ENCODE assay signal across 8 cellular contexts in the genomic region with DNA sequence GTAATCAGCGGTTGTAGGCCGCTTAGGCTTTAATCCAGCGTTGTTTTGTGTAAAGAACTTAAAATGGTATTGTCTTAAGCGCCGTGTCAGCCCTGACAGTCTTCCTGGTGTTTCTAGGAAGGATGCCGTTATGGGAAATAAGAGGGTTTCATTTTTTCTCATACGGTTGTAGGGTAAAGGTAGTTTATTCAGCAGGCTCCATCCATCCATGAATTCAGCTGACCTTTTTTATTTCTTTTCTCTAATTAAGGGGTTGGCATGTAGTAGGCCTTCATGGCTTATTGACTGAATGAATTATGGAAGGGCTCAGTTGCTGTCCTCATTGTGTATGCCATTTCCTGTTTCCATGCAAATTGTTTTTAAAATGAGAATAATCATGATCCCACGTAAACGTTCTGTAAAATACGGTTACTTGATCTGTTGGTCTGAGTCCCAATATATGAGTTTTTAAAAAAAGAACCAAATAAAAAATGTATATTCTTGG. TPM values are rescaled to one million over a fixed set of nuclear protein-coding genes. Genes with fewer than 3 reads are reported as not detected.
DNase-seq lines count a peak whose midpoint lies in the region; ATAC-seq, FAIRE-seq and TF ChIP-seq lines count a peak whose summit lies in the region.

No MANE protein-coding gene starts in this region.

- H3K36me3 ChIP-seq in bronchial epithelial cell (ENCODE audit: control insufficient read depth, insufficient read depth, low read length) (peaks cover 3% of the 10 kb centered on the region), aorta (ENCODE audit: control insufficient read depth in 1 of 2, insufficient read depth in 2 of 2, low read length in 1 of 2) (no peaks in the 10 kb centered on the region)

- H3K9me3 ChIP-seq in aorta (ENCODE audit: control insufficient read depth, low read length) = no peaks in the 10 kb centered on the region

- intact Hi-C loops in aorta (cut with DNase I) = loop anchor here (2.0 to 10.0 kb wide), 4 partner anchors 51 to 247 kb away; partner anchors contain the start of gene FRYL (in 1 of the 2)

- H3K27me3 Mint-ChIP-seq in memory B cell = no peaks in the 10 kb centered on the region

- peaks cover 16% of the 10 kb centered on the region for H3K36me3 Mint-ChIP-seq in memory B cell

- H3K4me3 Mint-ChIP-seq in memory B cell = peak overlapping the region; percentile 100

- H3K27me3 ChIP-seq in bronchial epithelial cell (ENCODE audit: control insufficient read depth, insufficient read depth, low read length) (no peaks in the 10 kb centered on the region), aorta (ENCODE audit: control insufficient read depth in 1 of 2, insufficient read depth in 2 of 2, low read length in 1 of 2) (no peaks in the 10 kb centered on the region)

- TF ChIP-seq POLR2A in NB4 (IDR thresholded peaks at IDR 0.05; ENCODE audit: extremely low read depth, insufficient read length) = no peak

- no peak for FAIRE-seq in bronchial epithelial cell (lab: Jason Lieb, UNC)

- WGBS in aorta, 2 donors = 0 to 1% methylated on average over 10 of the region's 10 CpGs

- H3K27ac Mint-ChIP-seq in memory B cell = peak overlapping the region; percentile 100

- no peaks in the 10 kb centered on the region for H3K9me3 Mint-ChIP-seq in memory B cell

- peak overlapping the region; percentile 9 to 80 for H3K27ac ChIP-seq in aorta (ENCODE audit: low read depth in 1 of 2, low read length in 2 of 2)

- ATAC-seq in memory B cell (ENCODE audit: low read depth) = no peak
- ATAC-seq in aorta (ENCODE audit: low FRiP score) = no peak

- peak; percentile 28 for DNase-seq in NCI-H1105 treated with DMSO at 0.1 percent for 48 hours (lab: John Stamatoyannopoulos, UW)
- no peak for DNase-seq in NCI-H1105 (lab: John Stamatoyannopoulos, UW)
- peak; percentile 48 for DNase-seq in NB4 (ENCODE audit: low read depth)
- peak; percentile 25 for DNase-seq in bronchial epithelial cell (ENCODE audit: low read depth)
- no peak for DNase-seq in memory B cell (ENCODE audit: low spot score in 2 of 2)
- DNase-seq in aorta = no peak
- no peak for DNase-seq in epidermal melanocyte (ENCODE audit: insufficient read length, low spot score)
- no peak for DNase-seq in NCI-H345 (lab: John Stamatoyannopoulos, UW)

- H3K4me1 Mint-ChIP-seq in memory B cell = peaks cover 12% of the 10 kb centered on the region

- TF ChIP-seq CTCF in NB4 (IDR thresholded peaks at IDR 0.05; ENCODE audit: low read depth, low read length) = no peak
- TF ChIP-seq CTCF in bronchial epithelial cell (IDR thresholded peaks at IDR 0.05; ENCODE audit: insufficient read depth, low read length, severe bottlenecking) = no peak

- H3K4me1 ChIP-seq in aorta (ENCODE audit: control insufficient read depth in 1 of 2, insufficient read depth in 2 of 2, low read length in 2 of 2) = peaks cover 0 to 6% of the 10 kb centered on the region in 2 donors

- H3K4me3 ChIP-seq in NB4 (ENCODE audit: low read depth, low read length) (peak overlapping the region; percentile 82), bronchial epithelial cell (ENCODE audit: low read depth, low read length) (peak overlapping the region; percentile 100), aorta (ENCODE audit: low read length in 2 of 2) (peak overlapping the region; percentile 69 to 75)

RNA-seq across cellular contexts. Expression of gene OCIAD1, which starts 0.7 kb away (rescaled TPM):
- total RNA-seq in bronchial epithelial cell = 81.0 and 97.1 TPM in 2 replicates
- 100 to 1,000 TPM in 1 of 2 donors, 10 to 100 TPM in 1; 81.5 to 102 TPM for total RNA-seq in aorta
- polyA plus RNA-seq in aorta = 100 to 1,000 TPM; 104 to 112 TPM

RNA-seq across cellular contexts. Expression of gene FRYL, which starts 51.5 kb away (rescaled TPM):
- total RNA-seq in bronchial epithelial cell = 43.2 and 58.8 TPM in 2 replicates
- total RNA-seq in aorta = 100 to 1,000 TPM; 141 TPM
- polyA plus RNA-seq in aorta = 10 to 100 TPM; 12.8 to 30.8 TPM

Comparison
In these comparisons a context has a peak if more than half of its experiments do, and no peak if none do; other contexts are left out.
1. DNase-seq: peak in NCI-H1105 treated with DMSO at 0.1 percent for 48 hours (single experiment), NB4 (single experiment) and bronchial epithelial cell (single experiment); none in NCI-H1105 (single experiment), memory B cell (0 of 2), aorta (0 of 2), epidermal melanocyte (single experiment) and NCI-H345 (single experiment).
2. Peak in every context shown above with its lines, with median percentiles within 50 percentile points of each other: H3K4me3 ChIP-seq.